ENCODE assay signal across 1 cellular context in the genomic region with DNA sequence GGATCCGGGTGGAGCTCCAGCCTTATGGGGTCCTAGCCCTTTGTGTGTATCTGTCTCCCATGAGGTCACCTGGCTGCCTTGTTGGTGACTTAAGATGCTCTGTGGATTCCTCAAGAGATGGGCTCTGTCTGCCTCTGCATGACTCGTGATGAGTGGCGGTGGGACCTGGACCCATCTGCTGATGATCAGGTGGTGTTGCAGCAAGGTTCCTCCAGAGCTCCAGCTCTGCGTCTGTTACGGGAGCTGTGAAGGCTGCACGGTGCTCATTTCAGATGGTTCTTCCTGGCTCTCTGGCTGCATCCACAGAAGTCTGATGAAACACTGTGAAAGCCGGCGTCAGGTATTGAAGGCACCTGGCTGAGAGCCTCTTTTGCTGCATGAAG.
TF ChIP-seq lines count a peak whose summit lies in the region.

No MANE protein-coding gene starts in this region.

TF ChIP-seq in K562, 482 proteins besides CTCF, POLR2A, EP300 and RAD21 (continued from another document):
- TF ChIP-seq, protein P1, sequence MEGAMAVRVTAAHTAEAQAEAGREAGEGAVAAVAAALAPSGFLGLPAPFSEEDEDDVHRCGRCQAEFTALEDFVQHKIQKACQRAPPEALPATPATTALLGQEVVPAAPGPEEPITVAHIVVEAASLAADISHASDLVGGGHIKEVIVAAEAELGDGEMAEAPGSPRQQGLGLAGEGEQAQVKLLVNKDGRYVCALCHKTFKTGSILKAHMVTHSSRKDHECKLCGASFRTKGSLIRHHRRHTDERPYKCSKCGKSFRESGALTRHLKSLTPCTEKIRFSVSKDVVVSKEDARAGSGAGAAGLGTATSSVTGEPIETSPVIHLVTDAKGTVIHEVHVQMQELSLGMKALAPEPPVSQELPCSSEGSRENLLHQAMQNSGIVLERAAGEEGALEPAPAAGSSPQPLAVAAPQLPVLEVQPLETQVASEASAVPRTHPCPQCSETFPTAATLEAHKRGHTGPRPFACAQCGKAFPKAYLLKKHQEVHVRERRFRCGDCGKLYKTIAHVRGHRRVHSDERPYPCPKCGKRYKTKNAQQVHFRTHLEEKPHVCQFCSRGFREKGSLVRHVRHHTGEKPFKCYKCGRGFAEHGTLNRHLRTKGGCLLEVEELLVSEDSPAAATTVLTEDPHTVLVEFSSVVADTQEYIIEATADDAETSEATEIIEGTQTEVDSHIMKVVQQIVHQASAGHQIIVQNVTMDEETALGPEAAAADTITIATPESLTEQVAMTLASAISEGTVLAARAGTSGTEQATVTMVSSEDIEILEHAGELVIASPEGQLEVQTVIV (CRISPR knock-in tag; IDR thresholded peaks at IDR 0.05; ENCODE audit: borderline replicate concordance), result no peak
TF ChIP-seq in K562: peak in this region for 3.
